ENCODE assay signal across 1 cellular context in genomic region chr2:96549967-96550786, GRCh38.
TF ChIP-seq lines count a peak whose summit lies in the region.

No MANE protein-coding gene starts in this region.

TF ChIP-seq in H1, 55 proteins besides CTCF, POLR2A, EP300 and RAD21 (continued from another document):
- TF ChIP-seq, protein P1, sequence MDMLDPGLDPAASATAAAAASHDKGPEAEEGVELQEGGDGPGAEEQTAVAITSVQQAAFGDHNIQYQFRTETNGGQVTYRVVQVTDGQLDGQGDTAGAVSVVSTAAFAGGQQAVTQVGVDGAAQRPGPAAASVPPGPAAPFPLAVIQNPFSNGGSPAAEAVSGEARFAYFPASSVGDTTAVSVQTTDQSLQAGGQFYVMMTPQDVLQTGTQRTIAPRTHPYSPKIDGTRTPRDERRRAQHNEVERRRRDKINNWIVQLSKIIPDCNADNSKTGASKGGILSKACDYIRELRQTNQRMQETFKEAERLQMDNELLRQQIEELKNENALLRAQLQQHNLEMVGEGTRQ (IDR thresholded peaks at IDR 0.05; ENCODE audit: low read length) = peak; percentile 36; the same call in 1 of the 2 replicates
- TF ChIP-seq CHD2 (IDR thresholded peaks at IDR 0.05; ENCODE audit: low read length) (0 out of 2 replicates have a peak, but pooled peaks have one; percentile 26), SRF (IDR thresholded peaks at IDR 0.05; ENCODE audit: low read depth, low read length) (no peak; the same call in 1 of the 2 replicates), RNF2 (IDR thresholded peaks at IDR 0.05; ENCODE audit: borderline replicate concordance, low read depth, low read length, missing control alignments, poor library complexity, severe bottlenecking) (no peak), SP2 (IDR thresholded peaks at IDR 0.05; ENCODE audit: low read length) (no peak), KDM5A (IDR thresholded peaks at IDR 0.05; ENCODE audit: low read length) (no peak), CBX8 (IDR thresholded peaks at IDR 0.05; ENCODE audit: borderline replicate concordance, low read depth, low read length) (no peak), ZNF274 (IDR thresholded peaks at IDR 0.05; ENCODE audit: borderline replicate concordance, extremely low read depth, low read length) (no peak), CHD7 (IDR thresholded peaks at IDR 0.05; ENCODE audit: insufficient replicate concordance, low read length) (no peak), KDM4A (IDR thresholded peaks at IDR 0.05; ENCODE audit: low read depth, low read length, severe bottlenecking) (peak; percentile 25), PHF8 (conservative IDR thresholded peaks at IDR 0.05; ENCODE audit: low read depth, low read length) (no peak), YY1 (IDR thresholded peaks at IDR 0.05; ENCODE audit: low read depth, low read length) (no peak), SUZ12 (IDR thresholded peaks at IDR 0.05; ENCODE audit: low read length) (no peak), SIRT6 (IDR thresholded peaks at IDR 0.05; ENCODE audit: low read length) (no peak), HDAC2 (IDR thresholded peaks at IDR 0.05; ENCODE audit: borderline replicate concordance in 1 of 2, low read depth in 2 of 2, low read length in 2 of 2) (0 out of 4 replicates have a peak, but pooled peaks of 1 of the 2 experiments have one; percentile 35), GABPA (IDR thresholded peaks at IDR 0.05; ENCODE audit: borderline replicate concordance, insufficient read depth, low read length) (peak; percentile 68; the same call in 1 of the 2 replicates), EZH2 (IDR thresholded peaks at IDR 0.05; ENCODE audit: low read depth, low read length, severe bottlenecking) (no peak), E2F6 (IDR thresholded peaks at IDR 0.05) (peak; percentile 90), TBP (IDR thresholded peaks at IDR 0.05; ENCODE audit: low read depth, low read length) (no peak; the same call in 1 of the 2 replicates), TCF12 (IDR thresholded peaks at IDR 0.05; ENCODE audit: low read depth, low read length) (peak; percentile 53; the same call in 1 of the 2 replicates), CREB1 (IDR thresholded peaks at IDR 0.05) (peak; percentile 32; the same call in 1 of the 2 replicates)
- TF ChIP-seq, protein P2, sequence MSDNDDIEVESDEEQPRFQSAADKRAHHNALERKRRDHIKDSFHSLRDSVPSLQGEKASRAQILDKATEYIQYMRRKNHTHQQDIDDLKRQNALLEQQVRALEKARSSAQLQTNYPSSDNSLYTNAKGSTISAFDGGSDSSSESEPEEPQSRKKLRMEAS (IDR thresholded peaks at IDR 0.05) = peak; percentile 98
